In genomic region chr14:106410229-106410628, GRCh38 we compare ENCODE assay signal across 8 cellular contexts.
DNase-seq lines count a peak whose midpoint lies in the region; ATAC-seq and TF ChIP-seq lines count a peak whose summit lies in the region.
"Not testable (repeated sequence)": the region's sequence is repeated elsewhere in the genome, so short reads cannot be mapped to it uniquely, and the experiment has no call there.

No MANE protein-coding gene starts in this region.

- CTCF ChIA-PET in SK-N-SH (lab: Yijun Ruan, JAX), result interaction anchor here (2.0 to 2.6 kb wide), 2 partner anchors 7 to 10 kb away, joined by 7 to 18 read pairs; no protein-coding TSS in a partner anchor
- CTCF ChIA-PET in activated CD4-positive, alpha-beta memory T cell treated with anti-CD3 and anti-CD28 coated beads, Interleukin-2, amount 10 ng/mL, durations not matched to agents 7 days and 5 days (lab: Charles Lee), result interaction anchor here (1.0 to 3.9 kb wide), 5 partner anchors 11 to 253 kb away, joined by 3 to 34 read pairs (median 4); no protein-coding TSS in a partner anchor

- intact Hi-C loops in upper lobe of right lung (cut with DNase I), result not testable (repeated sequence)

- peak; percentile 38 for ATAC-seq in activated T-helper 17 cell treated with anti-CD3 and anti-CD28 coated beads, Interleukin-2, amount 50 U/mL, for 72 hours (replicated peaks)
- ATAC-seq in effector memory CD8-positive, alpha-beta T cell (replicated peaks); upper lobe of right lung: not testable (repeated sequence)

- H3K4me1 Mint-ChIP-seq in activated CD4-positive, alpha-beta memory T cell treated with anti-CD3 and anti-CD28 coated beads, Interleukin-2, amount 10 ng/mL, durations not matched to agents 7 days and 5 days; activated T-helper 17 cell treated with anti-CD3 and anti-CD28 coated beads, Interleukin-2, amount 50 U/mL, for 72 hours; effector memory CD8-positive, alpha-beta T cell (ENCODE audit: low read depth in 2 of 2): not testable (repeated sequence)

- H3F3A ChIP-seq in SK-N-SH (replicated peaks; ENCODE audit: insufficient read depth), result peaks cover 14% of the 10 kb centered on the region

- H3K4me3 ChIP-seq in SK-N-SH (ENCODE audit: low read depth in 2 of 2, low read length in 1 of 2); upper lobe of right lung: not testable (repeated sequence)

- not testable (repeated sequence) for DNase-seq in GM10266 (ENCODE audit: extremely low spot score); SK-N-SH; upper lobe of right lung
- peak; percentile 60 for DNase-seq in activated CD4-positive, alpha-beta memory T cell treated with anti-CD3 and anti-CD28 coated beads, Interleukin-2, amount 10 ng/mL, durations not matched to agents 7 days and 5 days
- peak; percentile 29 to 38 (median 29) for DNase-seq in effector memory CD8-positive, alpha-beta T cell
- peak; percentile 46 to 65 for DNase-seq in stimulated activated CD4-positive, alpha-beta T cell treated with anti-CD3 and anti-CD28 coated beads, Interleukin-2, amount 100 ng/mL, for 24 hours

- H3K9me3 ChIP-seq in SK-N-SH, upper lobe of right lung: not testable (repeated sequence)

- peaks cover 57% of the 10 kb centered on the region for H3K79me2 ChIP-seq in SK-N-SH (ENCODE audit: insufficient read depth)

- 57% methylated on average over 3 of the region's 9 CpGs for WGBS in SK-N-SH (ENCODE audit: low lambda C conversion rate)

- not testable (repeated sequence) for H3K9ac ChIP-seq in SK-N-SH

- H3K27me3 ChIP-seq in SK-N-SH (ENCODE audit: insufficient read depth); upper lobe of right lung: not testable (repeated sequence)

- H3K36me3 ChIP-seq in SK-N-SH (replicated peaks in 1 of 2; ENCODE audit: control insufficient read depth in 1 of 2, insufficient read depth in 2 of 2, low read length in 1 of 2); upper lobe of right lung: not testable (repeated sequence)

- H2AFZ ChIP-seq in SK-N-SH (ENCODE audit: low read depth), result not testable (repeated sequence)

- H4K20me1 ChIP-seq in SK-N-SH (ENCODE audit: insufficient read depth), result not testable (repeated sequence)

- H3K27me3 Mint-ChIP-seq in activated CD4-positive, alpha-beta memory T cell treated with anti-CD3 and anti-CD28 coated beads, Interleukin-2, amount 10 ng/mL, durations not matched to agents 7 days and 5 days, result peaks cover 10% of the 10 kb centered on the region
- H3K27me3 Mint-ChIP-seq in activated T-helper 17 cell treated with anti-CD3 and anti-CD28 coated beads, Interleukin-2, amount 50 U/mL, for 72 hours; effector memory CD8-positive, alpha-beta T cell: not testable (repeated sequence)

- not testable (repeated sequence) for H3K27ac Mint-ChIP-seq in activated CD4-positive, alpha-beta memory T cell treated with anti-CD3 and anti-CD28 coated beads, Interleukin-2, amount 10 ng/mL, durations not matched to agents 7 days and 5 days; activated T-helper 17 cell treated with anti-CD3 and anti-CD28 coated beads, Interleukin-2, amount 50 U/mL, for 72 hours; effector memory CD8-positive, alpha-beta T cell

- H3K36me3 Mint-ChIP-seq in activated CD4-positive, alpha-beta memory T cell treated with anti-CD3 and anti-CD28 coated beads, Interleukin-2, amount 10 ng/mL, durations not matched to agents 7 days and 5 days (ENCODE audit: low read depth); activated T-helper 17 cell treated with anti-CD3 and anti-CD28 coated beads, Interleukin-2, amount 50 U/mL, for 72 hours (ENCODE audit: low read depth); effector memory CD8-positive, alpha-beta T cell (ENCODE audit: insufficient read depth): not testable (repeated sequence)

- not testable (repeated sequence) for H3K9me3 Mint-ChIP-seq in activated CD4-positive, alpha-beta memory T cell treated with anti-CD3 and anti-CD28 coated beads, Interleukin-2, amount 10 ng/mL, durations not matched to agents 7 days and 5 days; activated T-helper 17 cell treated with anti-CD3 and anti-CD28 coated beads, Interleukin-2, amount 50 U/mL, for 72 hours; effector memory CD8-positive, alpha-beta T cell

- not testable (repeated sequence) for H3K4me3 Mint-ChIP-seq in activated CD4-positive, alpha-beta memory T cell treated with anti-CD3 and anti-CD28 coated beads, Interleukin-2, amount 10 ng/mL, durations not matched to agents 7 days and 5 days; activated T-helper 17 cell treated with anti-CD3 and anti-CD28 coated beads, Interleukin-2, amount 50 U/mL, for 72 hours; effector memory CD8-positive, alpha-beta T cell

- not testable (repeated sequence) for TF ChIP-seq RAD21 in SK-N-SH (IDR thresholded peaks at IDR 0.05; ENCODE audit: low read length)

- H3K27ac ChIP-seq in SK-N-SH (ENCODE audit: low read depth in 2 of 2, low read length in 1 of 2); upper lobe of right lung: not testable (repeated sequence)

- POLR2A ChIA-PET in SK-N-SH (lab: Yijun Ruan, JAX); activated CD4-positive, alpha-beta memory T cell treated with anti-CD3 and anti-CD28 coated beads, Interleukin-2, amount 10 ng/mL, durations not matched to agents 7 days and 5 days (lab: Charles Lee): not testable (repeated sequence)

- H3K9me2 ChIP-seq in SK-N-SH, result not testable (repeated sequence)

- TF ChIP-seq CTCF in GM10266 (IDR thresholded peaks at IDR 0.05; ENCODE audit: control insufficient read depth, insufficient read depth, low read depth, missing control alignments), result peak; percentile 54
- TF ChIP-seq CTCF in LNCAP (IDR thresholded peaks at IDR 0.05), result peak; percentile 50; the same call in 1 of the 2 replicates
- peak; percentile 15; the same call in 1 of the 2 replicates for TF ChIP-seq CTCF in SK-N-SH (IDR thresholded peaks at IDR 0.05)
- TF ChIP-seq CTCF in upper lobe of right lung (IDR thresholded peaks at IDR 0.05), result peak; percentile 37

- not testable (repeated sequence) for H3K4me1 ChIP-seq in SK-N-SH (ENCODE audit: control insufficient read depth in 1 of 2, insufficient read depth in 2 of 2, low read depth in 1 of 2, low read length in 1 of 2); upper lobe of right lung

- not testable (repeated sequence) for H3K4me2 ChIP-seq in SK-N-SH

- TF ChIP-seq EP300 in SK-N-SH (IDR thresholded peaks at IDR 0.05; ENCODE audit: borderline replicate concordance in 1 of 2, low read depth in 1 of 2, low read length in 1 of 2), result not testable (repeated sequence)
